ENCODE assay signal across 1 cellular context in the genomic region with DNA sequence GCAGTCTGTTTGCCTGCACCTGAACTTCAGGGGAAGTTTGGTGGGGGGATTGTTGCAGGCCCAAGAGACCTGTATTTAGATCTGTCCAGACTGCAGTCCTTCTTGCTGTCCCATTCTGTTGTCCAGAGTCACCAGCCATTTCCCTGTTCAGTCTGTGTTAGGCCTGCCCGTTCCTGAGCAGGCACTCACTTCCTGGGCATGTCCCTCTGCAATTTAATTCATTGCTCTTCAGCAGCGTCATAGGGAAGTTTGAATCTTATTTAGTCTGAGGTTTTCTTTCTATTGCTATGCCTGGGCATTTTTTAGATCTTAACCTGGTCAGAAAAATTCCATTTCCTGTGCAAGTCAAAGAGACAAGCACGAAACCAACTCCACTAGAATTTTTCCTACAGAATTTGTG.
TF ChIP-seq lines count a peak whose summit lies in the region.

No MANE protein-coding gene starts in this region.

TF ChIP-seq in IMR-90, 13 proteins besides CTCF, POLR2A, EP300 and RAD21:
- TF ChIP-seq SMC3 (IDR thresholded peaks at IDR 0.05; ENCODE audit: low read depth, low read length) (no peak), CHD1 (IDR thresholded peaks at IDR 0.05; ENCODE audit: low read depth, low read length) (no peak), MAFK (IDR thresholded peaks at IDR 0.05; ENCODE audit: low read depth, low read length) (no peak), CEBPB (IDR thresholded peaks at IDR 0.05; ENCODE audit: low read depth, low read length) (no peak), RFX5 (IDR thresholded peaks at IDR 0.05; ENCODE audit: low read depth, low read length) (no peak)
- TF ChIP-seq, protein P1, sequence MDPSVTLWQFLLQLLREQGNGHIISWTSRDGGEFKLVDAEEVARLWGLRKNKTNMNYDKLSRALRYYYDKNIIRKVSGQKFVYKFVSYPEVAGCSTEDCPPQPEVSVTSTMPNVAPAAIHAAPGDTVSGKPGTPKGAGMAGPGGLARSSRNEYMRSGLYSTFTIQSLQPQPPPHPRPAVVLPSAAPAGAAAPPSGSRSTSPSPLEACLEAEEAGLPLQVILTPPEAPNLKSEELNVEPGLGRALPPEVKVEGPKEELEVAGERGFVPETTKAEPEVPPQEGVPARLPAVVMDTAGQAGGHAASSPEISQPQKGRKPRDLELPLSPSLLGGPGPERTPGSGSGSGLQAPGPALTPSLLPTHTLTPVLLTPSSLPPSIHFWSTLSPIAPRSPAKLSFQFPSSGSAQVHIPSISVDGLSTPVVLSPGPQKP (IDR thresholded peaks at IDR 0.05; ENCODE audit: borderline replicate concordance, low read depth, low read length): no peak
